1 cellular context compared by ENCODE assay signal in the genomic region with DNA sequence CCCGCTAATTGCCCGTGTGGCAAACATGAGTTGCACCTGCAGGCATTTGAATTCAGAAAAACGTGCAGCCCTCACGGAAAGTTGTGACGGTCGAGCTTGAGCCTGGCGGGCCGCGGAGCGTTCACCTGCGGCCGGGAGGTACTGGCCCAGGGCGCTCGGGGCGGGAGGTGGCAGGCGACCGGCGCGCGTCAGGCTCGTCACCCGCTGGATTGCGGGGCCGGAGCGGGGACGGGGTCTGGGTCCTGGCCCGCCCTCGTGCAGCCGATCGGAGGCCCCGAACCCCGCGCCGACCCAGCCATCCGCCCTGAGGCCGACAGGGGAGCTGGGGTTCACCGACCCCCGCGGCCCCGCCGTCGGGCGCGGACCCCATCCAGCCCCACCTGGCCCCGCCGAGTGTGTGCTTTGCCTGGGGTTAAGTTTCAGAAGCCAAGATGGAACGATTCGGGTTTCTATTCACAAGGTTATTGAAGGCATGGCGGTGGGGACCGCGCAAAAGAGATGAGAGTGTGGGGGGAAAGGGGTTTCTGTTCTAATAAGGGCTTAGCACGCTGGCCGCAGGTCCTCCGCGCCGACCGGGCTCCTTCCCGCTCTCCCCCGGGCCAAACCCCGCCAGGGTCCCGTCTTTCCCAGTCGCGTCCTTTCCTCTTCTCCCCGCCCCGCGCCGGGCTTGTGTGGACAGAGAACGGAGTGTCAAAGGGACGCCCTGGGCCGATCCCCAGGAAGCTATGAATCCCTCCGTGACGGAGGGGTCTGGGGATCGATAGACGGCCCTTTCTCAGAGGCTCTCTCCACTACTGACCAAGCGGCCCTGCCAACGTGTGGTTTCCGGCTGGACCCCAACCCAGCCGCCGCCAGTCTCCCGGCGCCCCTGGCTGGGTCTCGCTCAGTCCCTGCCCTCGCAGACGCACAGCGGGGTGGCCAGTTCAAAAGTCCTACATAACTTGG.
A peak's percentile ranks its signal among the peaks of the same experiment; 100 is the strongest.
TF ChIP-seq lines count a peak whose summit lies in the region.

No MANE protein-coding gene starts in this region.

TF ChIP-seq in WTC11, 78 proteins besides CTCF, POLR2A, EP300 and RAD21 (continued from another document):
- TF ChIP-seq, protein P1, sequence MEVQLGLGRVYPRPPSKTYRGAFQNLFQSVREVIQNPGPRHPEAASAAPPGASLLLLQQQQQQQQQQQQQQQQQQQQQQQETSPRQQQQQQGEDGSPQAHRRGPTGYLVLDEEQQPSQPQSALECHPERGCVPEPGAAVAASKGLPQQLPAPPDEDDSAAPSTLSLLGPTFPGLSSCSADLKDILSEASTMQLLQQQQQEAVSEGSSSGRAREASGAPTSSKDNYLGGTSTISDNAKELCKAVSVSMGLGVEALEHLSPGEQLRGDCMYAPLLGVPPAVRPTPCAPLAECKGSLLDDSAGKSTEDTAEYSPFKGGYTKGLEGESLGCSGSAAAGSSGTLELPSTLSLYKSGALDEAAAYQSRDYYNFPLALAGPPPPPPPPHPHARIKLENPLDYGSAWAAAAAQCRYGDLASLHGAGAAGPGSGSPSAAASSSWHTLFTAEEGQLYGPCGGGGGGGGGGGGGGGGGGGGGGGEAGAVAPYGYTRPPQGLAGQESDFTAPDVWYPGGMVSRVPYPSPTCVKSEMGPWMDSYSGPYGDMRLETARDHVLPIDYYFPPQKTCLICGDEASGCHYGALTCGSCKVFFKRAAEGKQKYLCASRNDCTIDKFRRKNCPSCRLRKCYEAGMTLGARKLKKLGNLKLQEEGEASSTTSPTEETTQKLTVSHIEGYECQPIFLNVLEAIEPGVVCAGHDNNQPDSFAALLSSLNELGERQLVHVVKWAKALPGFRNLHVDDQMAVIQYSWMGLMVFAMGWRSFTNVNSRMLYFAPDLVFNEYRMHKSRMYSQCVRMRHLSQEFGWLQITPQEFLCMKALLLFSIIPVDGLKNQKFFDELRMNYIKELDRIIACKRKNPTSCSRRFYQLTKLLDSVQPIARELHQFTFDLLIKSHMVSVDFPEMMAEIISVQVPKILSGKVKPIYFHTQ (CRISPR knock-in tag; IDR thresholded peaks at IDR 0.05), result no peak
- TF ChIP-seq, protein P2, sequence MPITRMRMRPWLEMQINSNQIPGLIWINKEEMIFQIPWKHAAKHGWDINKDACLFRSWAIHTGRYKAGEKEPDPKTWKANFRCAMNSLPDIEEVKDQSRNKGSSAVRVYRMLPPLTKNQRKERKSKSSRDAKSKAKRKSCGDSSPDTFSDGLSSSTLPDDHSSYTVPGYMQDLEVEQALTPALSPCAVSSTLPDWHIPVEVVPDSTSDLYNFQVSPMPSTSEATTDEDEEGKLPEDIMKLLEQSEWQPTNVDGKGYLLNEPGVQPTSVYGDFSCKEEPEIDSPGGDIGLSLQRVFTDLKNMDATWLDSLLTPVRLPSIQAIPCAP (CRISPR knock-in tag; IDR thresholded peaks at IDR 0.05), result no peak
- TF ChIP-seq NFE2L1 (CRISPR knock-in tag; IDR thresholded peaks at IDR 0.05) (no peak), GRHL2 (CRISPR knock-in tag; IDR thresholded peaks at IDR 0.05; ENCODE audit: insufficient replicate concordance, severe bottlenecking) (no peak), TP53 (CRISPR knock-in tag; IDR thresholded peaks at IDR 0.05) (no peak), ZNF416 (CRISPR knock-in tag; IDR thresholded peaks at IDR 0.05) (no peak), CREB1 (CRISPR knock-in tag; IDR thresholded peaks at IDR 0.05) (no peak), SMAD3 (CRISPR knock-in tag; IDR thresholded peaks at IDR 0.05; ENCODE audit: borderline replicate concordance) (no peak), RORB (CRISPR knock-in tag; IDR thresholded peaks at IDR 0.05) (no peak), MXD4 (CRISPR knock-in tag; IDR thresholded peaks at IDR 0.05; ENCODE audit: borderline replicate concordance) (no peak)
- TF ChIP-seq, protein P3, sequence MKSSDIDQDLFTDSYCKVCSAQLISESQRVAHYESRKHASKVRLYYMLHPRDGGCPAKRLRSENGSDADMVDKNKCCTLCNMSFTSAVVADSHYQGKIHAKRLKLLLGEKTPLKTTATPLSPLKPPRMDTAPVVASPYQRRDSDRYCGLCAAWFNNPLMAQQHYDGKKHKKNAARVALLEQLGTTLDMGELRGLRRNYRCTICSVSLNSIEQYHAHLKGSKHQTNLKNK (CRISPR knock-in tag; IDR thresholded peaks at IDR 0.05), result no peak
- TF ChIP-seq, protein P4, sequence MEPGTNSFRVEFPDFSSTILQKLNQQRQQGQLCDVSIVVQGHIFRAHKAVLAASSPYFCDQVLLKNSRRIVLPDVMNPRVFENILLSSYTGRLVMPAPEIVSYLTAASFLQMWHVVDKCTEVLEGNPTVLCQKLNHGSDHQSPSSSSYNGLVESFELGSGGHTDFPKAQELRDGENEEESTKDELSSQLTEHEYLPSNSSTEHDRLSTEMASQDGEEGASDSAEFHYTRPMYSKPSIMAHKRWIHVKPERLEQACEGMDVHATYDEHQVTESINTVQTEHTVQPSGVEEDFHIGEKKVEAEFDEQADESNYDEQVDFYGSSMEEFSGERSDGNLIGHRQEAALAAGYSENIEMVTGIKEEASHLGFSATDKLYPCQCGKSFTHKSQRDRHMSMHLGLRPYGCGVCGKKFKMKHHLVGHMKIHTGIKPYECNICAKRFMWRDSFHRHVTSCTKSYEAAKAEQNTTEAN (CRISPR knock-in tag; IDR thresholded peaks at IDR 0.05), result 0 out of 2 replicates have a peak, but pooled peaks have one; percentile 82
- TF ChIP-seq, protein P5, sequence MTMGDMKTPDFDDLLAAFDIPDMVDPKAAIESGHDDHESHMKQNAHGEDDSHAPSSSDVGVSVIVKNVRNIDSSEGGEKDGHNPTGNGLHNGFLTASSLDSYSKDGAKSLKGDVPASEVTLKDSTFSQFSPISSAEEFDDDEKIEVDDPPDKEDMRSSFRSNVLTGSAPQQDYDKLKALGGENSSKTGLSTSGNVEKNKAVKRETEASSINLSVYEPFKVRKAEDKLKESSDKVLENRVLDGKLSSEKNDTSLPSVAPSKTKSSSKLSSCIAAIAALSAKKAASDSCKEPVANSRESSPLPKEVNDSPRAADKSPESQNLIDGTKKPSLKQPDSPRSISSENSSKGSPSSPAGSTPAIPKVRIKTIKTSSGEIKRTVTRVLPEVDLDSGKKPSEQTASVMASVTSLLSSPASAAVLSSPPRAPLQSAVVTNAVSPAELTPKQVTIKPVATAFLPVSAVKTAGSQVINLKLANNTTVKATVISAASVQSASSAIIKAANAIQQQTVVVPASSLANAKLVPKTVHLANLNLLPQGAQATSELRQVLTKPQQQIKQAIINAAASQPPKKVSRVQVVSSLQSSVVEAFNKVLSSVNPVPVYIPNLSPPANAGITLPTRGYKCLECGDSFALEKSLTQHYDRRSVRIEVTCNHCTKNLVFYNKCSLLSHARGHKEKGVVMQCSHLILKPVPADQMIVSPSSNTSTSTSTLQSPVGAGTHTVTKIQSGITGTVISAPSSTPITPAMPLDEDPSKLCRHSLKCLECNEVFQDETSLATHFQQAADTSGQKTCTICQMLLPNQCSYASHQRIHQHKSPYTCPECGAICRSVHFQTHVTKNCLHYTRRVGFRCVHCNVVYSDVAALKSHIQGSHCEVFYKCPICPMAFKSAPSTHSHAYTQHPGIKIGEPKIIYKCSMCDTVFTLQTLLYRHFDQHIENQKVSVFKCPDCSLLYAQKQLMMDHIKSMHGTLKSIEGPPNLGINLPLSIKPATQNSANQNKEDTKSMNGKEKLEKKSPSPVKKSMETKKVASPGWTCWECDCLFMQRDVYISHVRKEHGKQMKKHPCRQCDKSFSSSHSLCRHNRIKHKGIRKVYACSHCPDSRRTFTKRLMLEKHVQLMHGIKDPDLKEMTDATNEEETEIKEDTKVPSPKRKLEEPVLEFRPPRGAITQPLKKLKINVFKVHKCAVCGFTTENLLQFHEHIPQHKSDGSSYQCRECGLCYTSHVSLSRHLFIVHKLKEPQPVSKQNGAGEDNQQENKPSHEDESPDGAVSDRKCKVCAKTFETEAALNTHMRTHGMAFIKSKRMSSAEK (CRISPR knock-in tag; IDR thresholded peaks at IDR 0.05; ENCODE audit: borderline replicate concordance), result no peak
